Comparison of ENCODE assay signal across 18 cellular contexts in genomic region chr7:47211467-47212121, GRCh38.
A peak's percentile ranks its signal among the peaks of the same experiment; 100 is the strongest.
DNase-seq lines count a peak whose midpoint lies in the region; ATAC-seq and TF ChIP-seq lines count a peak whose summit lies in the region.
"Had no signal": no experiment of that assay in that cellular context is flagged by ENCODE, and none has a peak within 500 bp of the region (broad histone marks: within the 10 kb centered on the region; RNA-seq: fewer than 3 reads in every experiment).

No MANE protein-coding gene starts in this region.

- no peak overlapping the region for H2BK12ac ChIP-seq in neuronal stem cell (ENCODE audit: low read length)

- no peak overlapping the region for H2AK5ac ChIP-seq in neuronal stem cell (ENCODE audit: low read depth, low read length)

- ATAC-seq in GM18867 (IDR thresholded peaks at IDR 0.05; ENCODE audit: unreplicated experiment) (peak; percentile 91), HG02798 (IDR thresholded peaks at IDR 0.05; ENCODE audit: poor library complexity, unreplicated experiment) (peak; percentile 81)
- ATAC-seq: activated CD8-positive, alpha-beta T cell treated with anti-CD3 and anti-CD28 coated beads, Interleukin-2, amount 10 ng/mL, durations not matched to agents 7 days and 5 days; gastroesophageal sphincter; HepG2 had no signal

- no peak overlapping the region for H4K91ac ChIP-seq in neuronal stem cell (ENCODE audit: low read depth, low read length, poor library complexity)

- no peaks in the 10 kb centered on the region for H3K9me2 ChIP-seq in OCI-LY7 (ENCODE audit: insufficient read depth, low read length)

- no peaks in the 10 kb centered on the region for H4K20me1 ChIP-seq in OCI-LY7 (ENCODE audit: insufficient read depth, low read length)

- H3K9ac ChIP-seq in neuronal stem cell (ENCODE audit: low read depth, low read length, poor library complexity): no peak overlapping the region
- H3K9ac ChIP-seq: GM23248 had no signal

- no peak overlapping the region for H3K18ac ChIP-seq in neuronal stem cell (ENCODE audit: low read length)

- H3K14ac ChIP-seq in neuronal stem cell (ENCODE audit: low read length): no peak overlapping the region

- no peak overlapping the region for H3K23ac ChIP-seq in neuronal stem cell (ENCODE audit: low read depth, low read length, poor library complexity)

- no peak overlapping the region for H2BK120ac ChIP-seq in neuronal stem cell (ENCODE audit: low read depth, low read length)

- H3K4me2 ChIP-seq in neuronal stem cell (ENCODE audit: insufficient read depth, low read length, poor library complexity, severe bottlenecking) (no peak overlapping the region), OCI-LY7 (ENCODE audit: low read length) (no peak overlapping the region)

- H3K27ac ChIP-seq in neuronal stem cell (replicated peaks; ENCODE audit: low read length): no peak overlapping the region
- no peak overlapping the region for H3K27ac ChIP-seq in OCI-LY7 (ENCODE audit: low read depth, low read length, poor library complexity, severe bottlenecking)
- H3K27ac ChIP-seq: gastroesophageal sphincter, GM23248, WERI-Rb-1 had no signal

- WGBS in neuronal stem cell (ENCODE audit: extremely low coverage in 2 of 2, insufficient read length in 2 of 2, insufficient replicate concordance in 1 of 2), 2 donors: no CpG with 5 or more reads among the region's 5 CpGs

- peaks cover 0 to 1% of the 10 kb centered on the region in 2 donors for H3K9me3 ChIP-seq in neuronal stem cell (replicated peaks in 1 of 2; ENCODE audit: control insufficient read depth in 2 of 2, insufficient read depth in 1 of 2, low read depth in 1 of 2, low read length in 2 of 2)
- H3K9me3 ChIP-seq in OCI-LY7 (ENCODE audit: low read length): no peaks in the 10 kb centered on the region
- H3K9me3 ChIP-seq: gastroesophageal sphincter had no signal

- H3K4me3 ChIP-seq in neuronal stem cell (ENCODE audit: low read length in 2 of 2): no peak overlapping the region
- H3K4me3 ChIP-seq in OCI-LY7 (ENCODE audit: low read depth, low read length, poor library complexity, severe bottlenecking): no peak overlapping the region
- H3K4me3 ChIP-seq: gastroesophageal sphincter, GM23248 had no signal

- H3K4me1 ChIP-seq in neuronal stem cell (ENCODE audit: control insufficient read depth in 2 of 2, insufficient read depth in 1 of 2, low read depth in 1 of 2, low read length in 2 of 2) (no peaks in the 10 kb centered on the region), OCI-LY7 (ENCODE audit: insufficient read depth, low read length, poor library complexity, severe bottlenecking) (no peaks in the 10 kb centered on the region)

- POLR2A ChIA-PET in OCI-LY7 (lab: Charles Lee): no interaction called here

- intact Hi-C loops in OCI-LY7 (cut with micrococcal nuclease; ENCODE audit: unreplicated experiment): no loop called here

- no peak overlapping the region for H3K4ac ChIP-seq in neuronal stem cell (ENCODE audit: low read length)

- H3K36me3 ChIP-seq in neuronal stem cell (replicated peaks in 1 of 2; ENCODE audit: control insufficient read depth in 2 of 2, insufficient read depth in 2 of 2, low read length in 2 of 2): no peaks in the 10 kb centered on the region
- H3K36me3 ChIP-seq in OCI-LY7 (ENCODE audit: insufficient read depth, low read length): no peaks in the 10 kb centered on the region
- H3K36me3 ChIP-seq: gastroesophageal sphincter, WERI-Rb-1 had no signal

- no peaks in the 10 kb centered on the region for H3K79me1 ChIP-seq in neuronal stem cell (ENCODE audit: low read depth, low read length)

- CTCF ChIA-PET in OCI-LY7 (lab: Charles Lee; ENCODE audit: unreplicated experiment): no interaction called here

- peaks cover 0 to 4% (median 0%) of the 10 kb centered on the region in 3 experiments for H3K27me3 ChIP-seq in neuronal stem cell (ENCODE audit: control insufficient read depth in 3 of 3, insufficient read depth in 3 of 3, low read depth in 1 of 3, low read length in 3 of 3)
- H3K27me3 ChIP-seq: gastroesophageal sphincter had no signal

- H2BK15ac ChIP-seq in neuronal stem cell (ENCODE audit: low read length): no peak overlapping the region

- no peaks in the 10 kb centered on the region for H3K79me2 ChIP-seq in OCI-LY7 (ENCODE audit: insufficient read depth, low read depth, low read length)

- H2AFZ ChIP-seq in neuronal stem cell (ENCODE audit: low read length): peak overlapping the region; percentile 22
- H2AFZ ChIP-seq in OCI-LY7 (ENCODE audit: low read length): no peak overlapping the region
- H2AFZ ChIP-seq: GM23248 had no signal

- TF ChIP-seq CTCF in OCI-LY7 (conservative IDR thresholded peaks at IDR 0.05; ENCODE audit: low read length): no peak

- DNase-seq in SK-N-DZ (ENCODE audit: low spot score) (peak; percentile 31), neuronal stem cell (ENCODE audit: low spot score) (no peak), AML-193 (lab: John Stamatoyannopoulos, UW) (no peak), OCI-LY7 (ENCODE audit: low spot score) (no peak), SHP77 (lab: John Stamatoyannopoulos, UW) (no peak), AG20443 (ENCODE audit: low spot score) (no peak)
- DNase-seq: activated CD8-positive, alpha-beta T cell treated with anti-CD3 and anti-CD28 coated beads, Interleukin-2, amount 10 ng/mL, durations not matched to agents 7 days and 5 days; activated naive CD8-positive, alpha-beta T cell treated with anti-CD3 and anti-CD28 coated beads, Interleukin-2, amount 10 ng/mL, durations not matched to agents 7 days and 5 days; dermis blood vessel endothelial cell; erythroblast; GM23248; NCI-H2029 treated with DMSO at 0.1 percent for 48 hours; NCI-H82; WERI-Rb-1 had no signal

- no peak overlapping the region for H2BK5ac ChIP-seq in neuronal stem cell (ENCODE audit: low read length)

- BruUV-seq in OCI-LY7 (replicated peaks; lab: Mats Ljungman, UMichigan): no TSS peak

- H4K8ac ChIP-seq in neuronal stem cell (ENCODE audit: low read depth, low read length): no peak overlapping the region
